Comparison of ENCODE assay signal across 27 cellular contexts in genomic region chr3:192156382-192156781, GRCh38.
"Had no signal": no experiment of that assay in that cellular context is flagged by ENCODE, and none has a peak within 500 bp of the region (broad histone marks: within the 10 kb centered on the region; RNA-seq: fewer than 3 reads in every experiment).

No MANE protein-coding gene starts in this region.

- H3K9me3 Mint-ChIP-seq: T-helper 1 cell treated with Interleukin-12 subunit alpha and Interleukin-12 subunit beta and Interleukin-4 antibody, amounts not matched to agents 30 μg/mL and 1 μg/mL, for 36 hours had no signal

- H3K4me3 ChIP-seq: ascending aorta, body of pancreas had no signal

- H3K4me2 ChIP-seq: SK-N-SH had no signal

- DNase-seq: activated CD4-positive, alpha-beta T cell treated with anti-CD3 and anti-CD28 coated beads for 48 hours; activated CD4-positive, alpha-beta T cell treated with anti-CD3 and anti-CD28 coated beads, Interleukin-2, amount 50 U/mL, for 4 hours; activated CD4-positive, CD25-positive, alpha-beta regulatory T cell treated with anti-CD3 and anti-CD28 coated beads, Interleukin-2, amount 50 U/mL, for 72 hours; activated CD8-positive, alpha-beta memory T cell treated with anti-CD3 and anti-CD28 coated beads, Interleukin-2, amount 50 U/mL, for 48 hours; activated CD8-positive, alpha-beta T cell treated with anti-CD3 and anti-CD28 coated beads, Interleukin-2, amount 10 ng/mL, durations not matched to agents 7 days and 5 days; activated naive CD4-positive, alpha-beta T cell treated with Interleukin-2 at 50 U/mL for 16 hours; activated naive CD8-positive, alpha-beta T cell treated with anti-CD3 and anti-CD28 coated beads, Interleukin-2, amount 50 U/mL, for 24 hours; activated T-cell treated with anti-CD3 and anti-CD28 coated beads, Interleukin-2, amount 50 U/mL, for 1 hour; amniotic stem cell; body of pancreas; central memory CD4-positive, alpha-beta T cell; cortex of kidney; NCI-H1048; NCI-H1930; NCI-H2227 treated with DMSO at 0.1 percent for 48 hours; NCI-H446 treated with DMSO at 0.1 percent for 48 hours; NCI-H526 treated with DMSO at 0.1 percent for 48 hours; NCI-H82; OCI-M1; RPMI8226; SK-N-SH; SW 1271 had no signal

- ATAC-seq: activated CD8-positive, alpha-beta T cell treated with anti-CD3 and anti-CD28 coated beads, Interleukin-2, amount 10 ng/mL, durations not matched to agents 7 days and 5 days; activated naive CD4-positive, alpha-beta T cell treated with anti-CD3 and anti-CD28 coated beads, Interleukin-2, amount 50 U/mL, for 72 hours; activated naive CD8-positive, alpha-beta T cell treated with anti-CD3 and anti-CD28 coated beads, Interleukin-2, amount 50 U/mL, for 24 hours; body of pancreas; Panc1; Right ventricle myocardium inferior had no signal

- H3K27ac Mint-ChIP-seq: activated CD8-positive, alpha-beta T cell treated with anti-CD3 and anti-CD28 coated beads, Interleukin-2, amount 10 ng/mL, durations not matched to agents 7 days and 5 days; activated naive CD4-positive, alpha-beta T cell treated with anti-CD3 and anti-CD28 coated beads, Interleukin-2, amount 50 U/mL, for 72 hours; activated naive CD8-positive, alpha-beta T cell treated with anti-CD3 and anti-CD28 coated beads, Interleukin-2, amount 50 U/mL, for 24 hours; T-helper 1 cell treated with Interleukin-12 subunit alpha and Interleukin-12 subunit beta and Interleukin-4 antibody, amounts not matched to agents 30 μg/mL and 1 μg/mL, for 36 hours had no signal

- H3K36me3 Mint-ChIP-seq: activated naive CD4-positive, alpha-beta T cell treated with anti-CD3 and anti-CD28 coated beads, Interleukin-2, amount 50 U/mL, for 72 hours had no signal

- H3K4me1 ChIP-seq: ascending aorta had no signal

- H3K9me2 ChIP-seq: SK-N-SH had no signal

- H3K4me1 Mint-ChIP-seq: activated naive CD8-positive, alpha-beta T cell treated with anti-CD3 and anti-CD28 coated beads, Interleukin-2, amount 50 U/mL, for 24 hours had no signal

- H3K9me3 ChIP-seq: ascending aorta, body of pancreas, SK-N-SH had no signal

- H3K27ac ChIP-seq: ascending aorta, body of pancreas had no signal

- H3K4me3 Mint-ChIP-seq: activated CD8-positive, alpha-beta T cell treated with anti-CD3 and anti-CD28 coated beads, Interleukin-2, amount 10 ng/mL, durations not matched to agents 7 days and 5 days; activated naive CD8-positive, alpha-beta T cell treated with anti-CD3 and anti-CD28 coated beads, Interleukin-2, amount 50 U/mL, for 24 hours; T-helper 1 cell treated with Interleukin-12 subunit alpha and Interleukin-12 subunit beta and Interleukin-4 antibody, amounts not matched to agents 30 μg/mL and 1 μg/mL, for 36 hours had no signal

- H3K36me3 ChIP-seq: ascending aorta had no signal
